1 cellular context compared by ENCODE assay signal in the genomic region with DNA sequence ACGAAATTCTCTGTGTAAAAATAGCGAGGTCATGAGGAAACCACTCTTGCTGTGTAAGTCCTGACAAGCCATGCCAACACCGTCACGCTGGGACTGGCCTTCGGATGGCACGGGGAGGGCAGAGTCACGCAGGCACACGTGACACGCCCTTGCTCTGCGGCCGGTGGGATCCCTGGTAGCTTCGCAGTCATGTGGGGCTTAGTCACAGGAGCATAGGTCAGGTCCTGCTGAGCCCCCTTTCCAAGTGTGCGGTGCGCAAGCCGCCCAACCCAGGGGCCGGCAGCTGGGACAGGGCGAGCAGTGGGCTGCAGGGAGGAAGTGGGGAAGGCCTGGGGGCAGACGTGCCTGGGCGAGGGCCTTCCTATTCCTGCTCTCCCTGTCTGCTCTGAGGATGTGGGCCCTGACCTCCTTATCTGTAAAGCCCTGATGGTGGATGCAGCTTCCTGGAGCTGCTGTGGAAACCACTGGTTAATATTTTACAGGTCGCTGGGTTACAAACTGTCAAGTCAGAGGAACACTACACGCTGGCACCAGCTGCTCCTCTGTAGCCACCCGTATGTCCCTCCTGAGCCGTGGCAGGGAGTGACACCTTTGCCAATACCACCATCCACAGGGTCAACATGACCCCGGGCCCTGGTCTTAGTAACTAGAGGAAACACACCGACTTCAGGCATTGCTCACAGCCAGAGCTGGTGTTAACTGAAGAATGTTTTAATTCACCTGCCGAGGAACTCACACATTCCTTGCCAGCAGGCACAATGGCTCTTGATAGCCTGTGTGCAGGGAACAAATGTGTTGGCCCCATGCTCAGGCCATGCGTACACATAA.
TF ChIP-seq lines count a peak whose summit lies in the region.

No MANE protein-coding gene starts in this region.

TF ChIP-seq in HepG2, 621 proteins besides CTCF, POLR2A, EP300 and RAD21 (continued from another document and continues in another):
- TF ChIP-seq, protein P1, sequence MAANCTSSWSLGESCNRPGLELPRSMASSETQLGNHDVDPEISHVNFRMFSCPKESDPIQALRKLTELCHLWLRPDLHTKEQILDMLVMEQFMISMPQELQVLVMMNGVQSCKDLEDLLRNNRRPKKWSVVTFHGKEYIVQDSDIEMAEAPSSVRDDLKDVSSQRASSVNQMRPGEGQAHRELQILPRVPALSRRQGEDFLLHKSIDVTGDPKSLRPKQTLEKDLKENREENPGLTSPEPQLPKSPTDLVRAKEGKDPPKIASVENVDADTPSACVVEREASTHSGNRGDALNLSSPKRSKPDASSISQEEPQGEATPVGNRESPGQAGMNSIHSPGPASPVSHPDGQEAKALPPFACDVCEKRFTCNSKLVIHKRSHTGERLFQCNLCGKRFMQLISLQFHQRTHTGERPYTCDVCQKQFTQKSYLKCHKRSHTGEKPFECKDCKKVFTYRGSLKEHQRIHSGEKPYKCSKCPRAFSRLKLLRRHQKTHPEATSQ (CRISPR knock-in tag; IDR thresholded peaks at IDR 0.05; ENCODE audit: borderline replicate concordance), result no peak
- TF ChIP-seq ZMYM3 (CRISPR knock-in tag; IDR thresholded peaks at IDR 0.05), result peak; percentile 72
- TF ChIP-seq ZNF33A (CRISPR knock-in tag; IDR thresholded peaks at IDR 0.05; ENCODE audit: borderline replicate concordance), result no peak
- no peak for TF ChIP-seq RELA (CRISPR knock-in tag; IDR thresholded peaks at IDR 0.05)
- TF ChIP-seq, protein P2, sequence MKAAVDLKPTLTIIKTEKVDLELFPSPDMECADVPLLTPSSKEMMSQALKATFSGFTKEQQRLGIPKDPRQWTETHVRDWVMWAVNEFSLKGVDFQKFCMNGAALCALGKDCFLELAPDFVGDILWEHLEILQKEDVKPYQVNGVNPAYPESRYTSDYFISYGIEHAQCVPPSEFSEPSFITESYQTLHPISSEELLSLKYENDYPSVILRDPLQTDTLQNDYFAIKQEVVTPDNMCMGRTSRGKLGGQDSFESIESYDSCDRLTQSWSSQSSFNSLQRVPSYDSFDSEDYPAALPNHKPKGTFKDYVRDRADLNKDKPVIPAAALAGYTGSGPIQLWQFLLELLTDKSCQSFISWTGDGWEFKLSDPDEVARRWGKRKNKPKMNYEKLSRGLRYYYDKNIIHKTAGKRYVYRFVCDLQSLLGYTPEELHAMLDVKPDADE (CRISPR knock-in tag; IDR thresholded peaks at IDR 0.05), result no peak
- TF ChIP-seq TAF15 (IDR thresholded peaks at IDR 0.05; ENCODE audit: low read depth, low read length, poor library complexity, severe bottlenecking), result no peak
- TF ChIP-seq, protein P3, sequence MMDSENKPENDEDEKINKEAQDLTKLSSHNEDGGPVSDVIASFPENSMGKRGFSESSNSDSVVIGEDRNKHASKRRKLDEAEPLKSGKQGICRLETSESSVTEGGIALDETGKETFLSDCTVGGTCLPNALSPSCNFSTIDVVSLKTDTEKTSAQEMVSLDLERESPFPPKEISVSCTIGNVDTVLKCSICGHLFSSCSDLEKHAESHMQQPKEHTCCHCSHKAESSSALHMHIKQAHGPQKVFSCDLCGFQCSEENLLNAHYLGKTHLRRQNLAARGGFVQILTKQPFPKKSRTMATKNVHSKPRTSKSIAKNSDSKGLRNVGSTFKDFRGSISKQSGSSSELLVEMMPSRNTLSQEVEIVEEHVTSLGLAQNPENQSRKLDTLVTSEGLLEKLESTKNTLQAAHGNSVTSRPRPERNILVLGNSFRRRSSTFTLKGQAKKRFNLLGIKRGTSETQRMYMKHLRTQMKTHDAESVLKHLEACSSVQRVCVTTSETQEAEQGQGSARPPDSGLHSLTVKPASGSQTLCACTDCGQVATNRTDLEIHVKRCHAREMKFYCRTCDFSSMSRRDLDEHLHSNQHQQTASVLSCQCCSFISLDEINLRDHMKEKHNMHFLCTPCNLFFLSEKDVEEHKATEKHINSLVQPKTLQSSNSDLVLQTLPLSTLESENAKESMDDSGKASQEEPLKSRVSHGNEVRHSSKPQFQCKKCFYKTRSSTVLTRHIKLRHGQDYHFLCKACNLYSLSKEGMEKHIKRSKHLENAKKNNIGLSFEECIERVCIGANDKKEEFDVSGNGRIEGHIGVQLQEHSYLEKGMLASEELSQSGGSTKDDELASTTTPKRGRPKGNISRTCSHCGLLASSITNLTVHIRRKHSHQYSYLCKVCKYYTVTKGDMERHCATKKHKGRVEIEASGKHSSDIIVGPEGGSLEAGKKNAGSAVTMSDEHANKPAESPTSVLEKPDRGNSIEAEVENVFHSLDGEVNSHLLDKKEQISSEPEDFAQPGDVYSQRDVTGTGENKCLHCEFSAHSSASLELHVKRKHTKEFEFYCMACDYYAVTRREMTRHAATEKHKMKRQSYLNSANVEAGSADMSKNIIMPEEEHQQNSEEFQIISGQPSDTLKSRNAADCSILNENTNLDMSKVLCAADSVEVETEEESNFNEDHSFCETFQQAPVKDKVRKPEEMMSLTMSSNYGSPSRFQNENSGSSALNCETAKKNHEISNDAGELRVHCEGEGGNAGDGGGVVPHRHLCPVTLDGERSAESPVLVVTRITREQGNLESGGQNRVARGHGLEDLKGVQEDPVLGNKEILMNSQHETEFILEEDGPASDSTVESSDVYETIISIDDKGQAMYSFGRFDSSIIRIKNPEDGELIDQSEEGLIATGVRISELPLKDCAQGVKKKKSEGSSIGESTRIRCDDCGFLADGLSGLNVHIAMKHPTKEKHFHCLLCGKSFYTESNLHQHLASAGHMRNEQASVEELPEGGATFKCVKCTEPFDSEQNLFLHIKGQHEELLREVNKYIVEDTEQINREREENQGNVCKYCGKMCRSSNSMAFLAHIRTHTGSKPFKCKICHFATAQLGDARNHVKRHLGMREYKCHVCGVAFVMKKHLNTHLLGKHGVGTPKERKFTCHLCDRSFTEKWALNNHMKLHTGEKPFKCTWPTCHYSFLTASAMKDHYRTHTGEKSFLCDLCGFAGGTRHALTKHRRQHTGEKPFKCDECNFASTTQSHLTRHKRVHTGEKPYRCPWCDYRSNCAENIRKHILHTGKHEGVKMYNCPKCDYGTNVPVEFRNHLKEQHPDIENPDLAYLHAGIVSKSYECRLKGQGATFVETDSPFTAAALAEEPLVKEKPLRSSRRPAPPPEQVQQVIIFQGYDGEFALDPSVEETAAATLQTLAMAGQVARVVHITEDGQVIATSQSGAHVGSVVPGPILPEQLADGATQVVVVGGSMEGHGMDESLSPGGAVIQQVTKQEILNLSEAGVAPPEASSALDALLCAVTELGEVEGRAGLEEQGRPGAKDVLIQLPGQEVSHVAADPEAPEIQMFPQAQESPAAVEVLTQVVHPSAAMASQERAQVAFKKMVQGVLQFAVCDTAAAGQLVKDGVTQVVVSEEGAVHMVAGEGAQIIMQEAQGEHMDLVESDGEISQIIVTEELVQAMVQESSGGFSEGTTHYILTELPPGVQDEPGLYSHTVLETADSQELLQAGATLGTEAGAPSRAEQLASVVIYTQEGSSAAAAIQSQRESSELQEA (CRISPR knock-in tag; IDR thresholded peaks at IDR 0.05; ENCODE audit: not compliant biosample characterization), result no peak
- no peak for TF ChIP-seq ZZZ3 (CRISPR knock-in tag; IDR thresholded peaks at IDR 0.05; ENCODE audit: borderline replicate concordance)
- TF ChIP-seq, protein P4, sequence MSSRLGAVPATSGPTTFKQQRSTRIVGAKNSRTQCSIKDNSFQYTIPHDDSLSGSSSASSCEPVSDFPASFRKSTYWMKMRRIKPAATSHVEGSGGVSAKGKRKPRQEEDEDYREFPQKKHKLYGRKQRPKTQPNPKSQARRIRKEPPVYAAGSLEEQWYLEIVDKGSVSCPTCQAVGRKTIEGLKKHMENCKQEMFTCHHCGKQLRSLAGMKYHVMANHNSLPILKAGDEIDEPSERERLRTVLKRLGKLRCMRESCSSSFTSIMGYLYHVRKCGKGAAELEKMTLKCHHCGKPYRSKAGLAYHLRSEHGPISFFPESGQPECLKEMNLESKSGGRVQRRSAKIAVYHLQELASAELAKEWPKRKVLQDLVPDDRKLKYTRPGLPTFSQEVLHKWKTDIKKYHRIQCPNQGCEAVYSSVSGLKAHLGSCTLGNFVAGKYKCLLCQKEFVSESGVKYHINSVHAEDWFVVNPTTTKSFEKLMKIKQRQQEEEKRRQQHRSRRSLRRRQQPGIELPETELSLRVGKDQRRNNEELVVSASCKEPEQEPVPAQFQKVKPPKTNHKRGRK (CRISPR knock-in tag; IDR thresholded peaks at IDR 0.05), result no peak
- TF ChIP-seq REL (CRISPR knock-in tag; conservative IDR thresholded peaks at IDR 0.05), result no peak
- TF ChIP-seq, protein P5, sequence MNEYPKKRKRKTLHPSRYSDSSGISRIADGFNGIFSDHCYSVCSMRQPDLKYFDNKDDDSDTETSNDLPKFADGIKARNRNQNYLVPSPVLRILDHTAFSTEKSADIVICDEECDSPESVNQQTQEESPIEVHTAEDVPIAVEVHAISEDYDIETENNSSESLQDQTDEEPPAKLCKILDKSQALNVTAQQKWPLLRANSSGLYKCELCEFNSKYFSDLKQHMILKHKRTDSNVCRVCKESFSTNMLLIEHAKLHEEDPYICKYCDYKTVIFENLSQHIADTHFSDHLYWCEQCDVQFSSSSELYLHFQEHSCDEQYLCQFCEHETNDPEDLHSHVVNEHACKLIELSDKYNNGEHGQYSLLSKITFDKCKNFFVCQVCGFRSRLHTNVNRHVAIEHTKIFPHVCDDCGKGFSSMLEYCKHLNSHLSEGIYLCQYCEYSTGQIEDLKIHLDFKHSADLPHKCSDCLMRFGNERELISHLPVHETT (CRISPR knock-in tag; conservative IDR thresholded peaks at IDR 0.05), result no peak
- TF ChIP-seq MAFK (conservative IDR thresholded peaks at IDR 0.05 in 1 of 2, IDR thresholded peaks at IDR 0.05 in 1 of 2; ENCODE audit: low read length in 2 of 2), result peak in 1 of 2 experiments; percentile 24; a peak in 2 of 4 replicates
- peak; percentile 33; the same call in 1 of the 2 replicates for TF ChIP-seq TARDBP (CRISPR knock-in tag; IDR thresholded peaks at IDR 0.05)
- peak; percentile 68 for TF ChIP-seq PITX1 (CRISPR knock-in tag; IDR thresholded peaks at IDR 0.05)
- peak; percentile 61; the same call in 1 of the 2 replicates for TF ChIP-seq PHF20 (CRISPR knock-in tag; IDR thresholded peaks at IDR 0.05)
- TF ChIP-seq, protein P6, sequence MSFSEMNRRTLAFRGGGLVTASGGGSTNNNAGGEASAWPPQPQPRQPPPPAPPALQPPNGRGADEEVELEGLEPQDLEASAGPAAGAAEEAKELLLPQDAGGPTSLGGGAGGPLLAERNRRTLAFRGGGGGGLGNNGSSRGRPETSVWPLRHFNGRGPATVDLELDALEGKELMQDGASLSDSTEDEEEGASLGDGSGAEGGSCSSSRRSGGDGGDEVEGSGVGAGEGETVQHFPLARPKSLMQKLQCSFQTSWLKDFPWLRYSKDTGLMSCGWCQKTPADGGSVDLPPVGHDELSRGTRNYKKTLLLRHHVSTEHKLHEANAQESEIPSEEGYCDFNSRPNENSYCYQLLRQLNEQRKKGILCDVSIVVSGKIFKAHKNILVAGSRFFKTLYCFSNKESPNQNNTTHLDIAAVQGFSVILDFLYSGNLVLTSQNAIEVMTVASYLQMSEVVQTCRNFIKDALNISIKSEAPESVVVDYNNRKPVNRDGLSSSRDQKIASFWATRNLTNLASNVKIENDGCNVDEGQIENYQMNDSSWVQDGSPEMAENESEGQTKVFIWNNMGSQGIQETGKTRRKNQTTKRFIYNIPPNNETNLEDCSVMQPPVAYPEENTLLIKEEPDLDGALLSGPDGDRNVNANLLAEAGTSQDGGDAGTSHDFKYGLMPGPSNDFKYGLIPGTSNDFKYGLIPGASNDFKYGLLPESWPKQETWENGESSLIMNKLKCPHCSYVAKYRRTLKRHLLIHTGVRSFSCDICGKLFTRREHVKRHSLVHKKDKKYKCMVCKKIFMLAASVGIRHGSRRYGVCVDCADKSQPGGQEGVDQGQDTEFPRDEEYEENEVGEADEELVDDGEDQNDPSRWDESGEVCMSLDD (CRISPR knock-in tag; IDR thresholded peaks at IDR 0.05; ENCODE audit: borderline replicate concordance), result no peak; the same call in 1 of the 2 replicates
- TF ChIP-seq TBX3 (IDR thresholded peaks at IDR 0.05; ENCODE audit: borderline replicate concordance), result no peak
- TF ChIP-seq, protein P7, sequence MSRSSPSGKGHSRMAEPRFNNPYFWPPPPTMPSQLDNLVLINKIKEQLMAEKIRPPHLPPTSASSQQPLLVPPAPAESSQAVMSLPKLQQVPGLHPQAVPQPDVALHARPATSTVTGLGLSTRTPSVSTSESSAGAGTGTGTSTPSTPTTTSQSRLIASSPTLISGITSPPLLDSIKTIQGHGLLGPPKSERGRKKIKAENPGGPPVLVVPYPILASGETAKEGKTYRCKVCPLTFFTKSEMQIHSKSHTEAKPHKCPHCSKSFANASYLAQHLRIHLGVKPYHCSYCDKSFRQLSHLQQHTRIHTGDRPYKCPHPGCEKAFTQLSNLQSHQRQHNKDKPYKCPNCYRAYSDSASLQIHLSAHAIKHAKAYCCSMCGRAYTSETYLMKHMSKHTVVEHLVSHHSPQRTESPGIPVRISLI (CRISPR knock-in tag; IDR thresholded peaks at IDR 0.05; ENCODE audit: borderline replicate concordance), result peak; percentile 57; the same call in 1 of the 2 replicates
- TF ChIP-seq, protein P8, sequence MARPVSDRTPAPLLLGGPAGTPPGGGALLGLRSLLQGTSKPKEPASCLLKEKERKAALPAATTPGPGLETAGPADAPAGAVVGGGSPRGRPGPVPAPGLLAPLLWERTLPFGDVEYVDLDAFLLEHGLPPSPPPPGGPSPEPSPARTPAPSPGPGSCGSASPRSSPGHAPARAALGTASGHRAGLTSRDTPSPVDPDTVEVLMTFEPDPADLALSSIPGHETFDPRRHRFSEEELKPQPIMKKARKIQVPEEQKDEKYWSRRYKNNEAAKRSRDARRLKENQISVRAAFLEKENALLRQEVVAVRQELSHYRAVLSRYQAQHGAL (CRISPR knock-in tag; IDR thresholded peaks at IDR 0.05; ENCODE audit: not compliant biosample characterization), result no peak
- TF ChIP-seq, protein P9, sequence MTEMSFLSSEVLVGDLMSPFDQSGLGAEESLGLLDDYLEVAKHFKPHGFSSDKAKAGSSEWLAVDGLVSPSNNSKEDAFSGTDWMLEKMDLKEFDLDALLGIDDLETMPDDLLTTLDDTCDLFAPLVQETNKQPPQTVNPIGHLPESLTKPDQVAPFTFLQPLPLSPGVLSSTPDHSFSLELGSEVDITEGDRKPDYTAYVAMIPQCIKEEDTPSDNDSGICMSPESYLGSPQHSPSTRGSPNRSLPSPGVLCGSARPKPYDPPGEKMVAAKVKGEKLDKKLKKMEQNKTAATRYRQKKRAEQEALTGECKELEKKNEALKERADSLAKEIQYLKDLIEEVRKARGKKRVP (CRISPR knock-in tag; IDR thresholded peaks at IDR 0.05), result no peak
- no peak for TF ChIP-seq CCDC6 (CRISPR knock-in tag; IDR thresholded peaks at IDR 0.05)
- peak; percentile 39 for TF ChIP-seq TBL1XR1 (IDR thresholded peaks at IDR 0.05; ENCODE audit: borderline replicate concordance, low read length, partially characterized antibody)
- TF ChIP-seq, protein P10, sequence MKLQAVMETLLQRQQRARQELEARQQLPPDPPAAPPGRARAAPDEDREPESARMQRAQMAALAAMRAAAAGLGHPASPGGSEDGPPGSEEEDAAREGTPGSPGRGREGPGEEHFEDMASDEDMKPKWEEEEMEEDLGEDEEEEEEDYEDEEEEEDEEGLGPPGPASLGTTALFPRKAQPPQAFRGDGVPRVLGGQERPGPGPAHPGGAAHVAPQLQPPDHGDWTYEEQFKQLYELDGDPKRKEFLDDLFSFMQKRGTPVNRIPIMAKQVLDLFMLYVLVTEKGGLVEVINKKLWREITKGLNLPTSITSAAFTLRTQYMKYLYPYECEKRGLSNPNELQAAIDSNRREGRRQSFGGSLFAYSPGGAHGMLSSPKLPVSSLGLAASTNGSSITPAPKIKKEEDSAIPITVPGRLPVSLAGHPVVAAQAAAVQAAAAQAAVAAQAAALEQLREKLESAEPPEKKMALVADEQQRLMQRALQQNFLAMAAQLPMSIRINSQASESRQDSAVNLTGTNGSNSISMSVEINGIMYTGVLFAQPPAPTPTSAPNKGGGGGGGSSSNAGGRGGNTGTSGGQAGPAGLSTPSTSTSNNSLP (IDR thresholded peaks at IDR 0.05; ENCODE audit: low read depth, low read length), result no peak
- no peak for TF ChIP-seq ZNF766 (CRISPR knock-in tag; IDR thresholded peaks at IDR 0.05; ENCODE audit: borderline replicate concordance)
